In the genomic region with DNA sequence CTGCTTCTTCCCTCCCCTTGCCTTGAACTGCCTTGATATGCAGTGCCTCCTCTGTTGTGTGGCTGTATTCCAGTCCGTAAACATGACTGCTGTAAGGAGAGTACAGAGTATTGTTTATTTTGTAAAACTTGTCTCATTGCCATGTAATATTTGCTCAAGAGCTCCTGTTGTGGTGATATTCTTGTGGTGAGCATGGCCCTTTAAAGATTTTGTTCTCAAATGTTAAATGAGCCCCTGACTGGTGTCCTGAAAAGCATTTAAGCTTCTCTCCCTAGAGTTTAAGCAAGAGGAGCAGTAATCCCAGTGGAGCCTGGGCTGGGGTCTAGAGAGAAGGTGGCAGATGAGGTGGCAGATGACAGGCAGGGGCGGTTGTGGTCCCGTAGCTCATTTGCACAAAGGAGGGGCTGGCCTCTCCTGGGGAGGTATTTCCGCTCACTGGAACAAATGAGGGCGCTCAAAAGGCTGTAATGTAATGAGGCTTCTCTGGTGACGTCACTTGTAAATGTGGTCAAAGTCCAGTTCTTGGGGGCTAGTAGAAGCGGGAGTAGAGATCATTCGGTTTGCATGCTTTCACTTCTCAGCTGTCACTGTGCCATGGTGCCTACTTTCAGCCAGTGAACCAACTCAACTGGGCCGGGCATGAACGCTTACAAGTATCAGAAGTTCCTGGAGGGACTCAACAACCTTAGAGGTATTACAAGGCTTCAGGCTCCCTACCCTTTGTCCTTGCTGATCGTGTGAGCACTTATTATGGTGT, we compare ENCODE assay signal across 8 cellular contexts.
DNase-seq lines count a peak whose midpoint lies in the region; ATAC-seq lines count a peak whose summit lies in the region.

No MANE protein-coding gene starts in this region.

- DNase-seq in NCI-H82 treated with DMSO at 0.1 percent for 48 hours (lab: John Stamatoyannopoulos, UW; ENCODE audit: unreplicated experiment) (peak; percentile 98), fibroblast of peridontal ligament (ENCODE audit: extremely low read depth) (peak; percentile 72), retina (peak; percentile 34), NCI-H187 treated with DMSO at 0.1 percent for 48 hours (lab: John Stamatoyannopoulos, UW) (no peak)
- DNase-seq in stimulated activated CD4-positive, alpha-beta T cell treated with anti-CD3 and anti-CD28 coated beads, Interleukin-2, amount 100 ng/mL, for 48 hours: no peak

- ATAC-seq in GM19463 (IDR thresholded peaks at IDR 0.05; ENCODE audit: unreplicated experiment): peak; percentile 87
- ATAC-seq in GM21390 (IDR thresholded peaks at IDR 0.05; ENCODE audit: unreplicated experiment): no peak
- ATAC-seq in HG02970 (IDR thresholded peaks at IDR 0.05; ENCODE audit: low FRiP score, unreplicated experiment): no peak

Comparison
In these comparisons a context has a peak if more than half of its experiments do, and no peak if none do; other contexts are left out.
1. DNase-seq: peak in NCI-H82 treated with DMSO at 0.1 percent for 48 hours (single experiment), fibroblast of peridontal ligament (single experiment) and retina (single experiment); none in stimulated activated CD4-positive, alpha-beta T cell treated with anti-CD3 and anti-CD28 coated beads, Interleukin-2, amount 100 ng/mL, for 48 hours (0 of 2) and NCI-H187 treated with DMSO at 0.1 percent for 48 hours (single experiment).